In the genomic region with DNA sequence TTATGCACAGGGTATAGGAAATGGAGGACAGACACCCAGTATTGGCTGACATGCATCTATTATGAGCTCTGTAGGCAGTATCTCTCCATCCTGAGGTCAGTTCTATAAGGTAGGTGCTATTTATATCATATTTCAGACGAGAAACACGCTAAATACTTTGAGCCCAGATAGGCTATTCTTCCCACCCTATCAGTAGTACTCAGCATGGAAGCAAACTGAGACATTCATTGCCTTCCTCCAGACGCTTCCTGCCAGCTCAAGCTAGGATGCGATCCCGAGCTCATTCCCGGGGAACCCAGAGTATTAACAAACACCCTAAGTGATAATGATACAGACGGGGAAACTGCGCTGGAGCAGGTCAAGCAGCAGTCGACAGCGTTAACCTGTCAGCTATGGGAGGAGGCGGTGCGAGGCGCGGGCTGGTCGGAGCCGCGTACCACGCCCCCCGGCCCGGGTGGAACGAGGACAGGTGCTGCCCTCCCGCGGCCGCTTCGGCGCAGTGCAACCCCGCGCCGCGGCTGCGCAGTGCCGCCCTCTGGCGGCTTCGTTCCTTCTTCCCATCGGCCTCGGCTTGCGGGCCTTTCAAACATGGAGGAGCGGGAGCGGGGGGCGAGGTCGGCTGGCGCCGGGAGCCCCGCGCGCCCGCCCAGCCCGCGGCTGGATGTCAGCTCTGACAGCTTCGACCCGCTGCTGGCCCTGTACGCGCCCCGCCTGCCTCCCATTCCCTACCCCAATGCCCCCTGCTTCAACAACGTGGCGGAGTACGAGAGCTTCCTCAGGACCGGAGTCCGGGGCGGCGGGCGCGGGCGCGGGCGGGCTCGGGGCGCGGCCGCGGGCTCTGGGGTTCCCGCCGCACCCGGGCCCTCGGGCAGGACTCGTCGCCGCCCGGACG, we compare ENCODE assay signal across 1 cellular context.
TF ChIP-seq lines count a peak whose summit lies in the region.

A gene (plus strand): TSS at position 550 of the 892 bp plus-strand sequence. CDS start 39 bp downstream, at position 589.

TF ChIP-seq in WTC11, 78 proteins besides CTCF, POLR2A, EP300 and RAD21 (continued from another document):
- TF ChIP-seq, protein P1, sequence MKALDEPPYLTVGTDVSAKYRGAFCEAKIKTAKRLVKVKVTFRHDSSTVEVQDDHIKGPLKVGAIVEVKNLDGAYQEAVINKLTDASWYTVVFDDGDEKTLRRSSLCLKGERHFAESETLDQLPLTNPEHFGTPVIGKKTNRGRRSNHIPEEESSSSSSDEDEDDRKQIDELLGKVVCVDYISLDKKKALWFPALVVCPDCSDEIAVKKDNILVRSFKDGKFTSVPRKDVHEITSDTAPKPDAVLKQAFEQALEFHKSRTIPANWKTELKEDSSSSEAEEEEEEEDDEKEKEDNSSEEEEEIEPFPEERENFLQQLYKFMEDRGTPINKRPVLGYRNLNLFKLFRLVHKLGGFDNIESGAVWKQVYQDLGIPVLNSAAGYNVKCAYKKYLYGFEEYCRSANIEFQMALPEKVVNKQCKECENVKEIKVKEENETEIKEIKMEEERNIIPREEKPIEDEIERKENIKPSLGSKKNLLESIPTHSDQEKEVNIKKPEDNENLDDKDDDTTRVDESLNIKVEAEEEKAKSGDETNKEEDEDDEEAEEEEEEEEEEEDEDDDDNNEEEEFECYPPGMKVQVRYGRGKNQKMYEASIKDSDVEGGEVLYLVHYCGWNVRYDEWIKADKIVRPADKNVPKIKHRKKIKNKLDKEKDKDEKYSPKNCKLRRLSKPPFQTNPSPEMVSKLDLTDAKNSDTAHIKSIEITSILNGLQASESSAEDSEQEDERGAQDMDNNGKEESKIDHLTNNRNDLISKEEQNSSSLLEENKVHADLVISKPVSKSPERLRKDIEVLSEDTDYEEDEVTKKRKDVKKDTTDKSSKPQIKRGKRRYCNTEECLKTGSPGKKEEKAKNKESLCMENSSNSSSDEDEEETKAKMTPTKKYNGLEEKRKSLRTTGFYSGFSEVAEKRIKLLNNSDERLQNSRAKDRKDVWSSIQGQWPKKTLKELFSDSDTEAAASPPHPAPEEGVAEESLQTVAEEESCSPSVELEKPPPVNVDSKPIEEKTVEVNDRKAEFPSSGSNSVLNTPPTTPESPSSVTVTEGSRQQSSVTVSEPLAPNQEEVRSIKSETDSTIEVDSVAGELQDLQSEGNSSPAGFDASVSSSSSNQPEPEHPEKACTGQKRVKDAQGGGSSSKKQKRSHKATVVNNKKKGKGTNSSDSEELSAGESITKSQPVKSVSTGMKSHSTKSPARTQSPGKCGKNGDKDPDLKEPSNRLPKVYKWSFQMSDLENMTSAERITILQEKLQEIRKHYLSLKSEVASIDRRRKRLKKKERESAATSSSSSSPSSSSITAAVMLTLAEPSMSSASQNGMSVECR (CRISPR knock-in tag; IDR thresholded peaks at IDR 0.05; ENCODE audit: borderline replicate concordance), result peak; percentile 61; the same call in 1 of the 2 replicates
- TF ChIP-seq ETV6 (CRISPR knock-in tag; IDR thresholded peaks at IDR 0.05) (peak; percentile 95), PRRX2 (CRISPR knock-in tag; IDR thresholded peaks at IDR 0.05) (0 out of 2 replicates have a peak, but pooled peaks have one; percentile 35), ZNF138 (CRISPR knock-in tag; conservative IDR thresholded peaks at IDR 0.05) (0 out of 2 replicates have a peak, but pooled peaks have one; percentile 29)
- TF ChIP-seq, protein P2, sequence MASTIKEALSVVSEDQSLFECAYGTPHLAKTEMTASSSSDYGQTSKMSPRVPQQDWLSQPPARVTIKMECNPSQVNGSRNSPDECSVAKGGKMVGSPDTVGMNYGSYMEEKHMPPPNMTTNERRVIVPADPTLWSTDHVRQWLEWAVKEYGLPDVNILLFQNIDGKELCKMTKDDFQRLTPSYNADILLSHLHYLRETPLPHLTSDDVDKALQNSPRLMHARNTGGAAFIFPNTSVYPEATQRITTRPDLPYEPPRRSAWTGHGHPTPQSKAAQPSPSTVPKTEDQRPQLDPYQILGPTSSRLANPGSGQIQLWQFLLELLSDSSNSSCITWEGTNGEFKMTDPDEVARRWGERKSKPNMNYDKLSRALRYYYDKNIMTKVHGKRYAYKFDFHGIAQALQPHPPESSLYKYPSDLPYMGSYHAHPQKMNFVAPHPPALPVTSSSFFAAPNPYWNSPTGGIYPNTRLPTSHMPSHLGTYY (CRISPR knock-in tag; IDR thresholded peaks at IDR 0.05), result peak; percentile 62; the same call in 1 of the 2 replicates
- TF ChIP-seq, protein P3, sequence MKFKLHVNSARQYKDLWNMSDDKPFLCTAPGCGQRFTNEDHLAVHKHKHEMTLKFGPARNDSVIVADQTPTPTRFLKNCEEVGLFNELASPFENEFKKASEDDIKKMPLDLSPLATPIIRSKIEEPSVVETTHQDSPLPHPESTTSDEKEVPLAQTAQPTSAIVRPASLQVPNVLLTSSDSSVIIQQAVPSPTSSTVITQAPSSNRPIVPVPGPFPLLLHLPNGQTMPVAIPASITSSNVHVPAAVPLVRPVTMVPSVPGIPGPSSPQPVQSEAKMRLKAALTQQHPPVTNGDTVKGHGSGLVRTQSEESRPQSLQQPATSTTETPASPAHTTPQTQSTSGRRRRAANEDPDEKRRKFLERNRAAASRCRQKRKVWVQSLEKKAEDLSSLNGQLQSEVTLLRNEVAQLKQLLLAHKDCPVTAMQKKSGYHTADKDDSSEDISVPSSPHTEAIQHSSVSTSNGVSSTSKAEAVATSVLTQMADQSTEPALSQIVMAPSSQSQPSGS (CRISPR knock-in tag; IDR thresholded peaks at IDR 0.05; ENCODE audit: borderline replicate concordance, low read depth), result no peak
- TF ChIP-seq, protein P4, sequence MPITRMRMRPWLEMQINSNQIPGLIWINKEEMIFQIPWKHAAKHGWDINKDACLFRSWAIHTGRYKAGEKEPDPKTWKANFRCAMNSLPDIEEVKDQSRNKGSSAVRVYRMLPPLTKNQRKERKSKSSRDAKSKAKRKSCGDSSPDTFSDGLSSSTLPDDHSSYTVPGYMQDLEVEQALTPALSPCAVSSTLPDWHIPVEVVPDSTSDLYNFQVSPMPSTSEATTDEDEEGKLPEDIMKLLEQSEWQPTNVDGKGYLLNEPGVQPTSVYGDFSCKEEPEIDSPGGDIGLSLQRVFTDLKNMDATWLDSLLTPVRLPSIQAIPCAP (CRISPR knock-in tag; IDR thresholded peaks at IDR 0.05), result peak; percentile 27; the same call in 1 of the 2 replicates
- TF ChIP-seq, protein P5, sequence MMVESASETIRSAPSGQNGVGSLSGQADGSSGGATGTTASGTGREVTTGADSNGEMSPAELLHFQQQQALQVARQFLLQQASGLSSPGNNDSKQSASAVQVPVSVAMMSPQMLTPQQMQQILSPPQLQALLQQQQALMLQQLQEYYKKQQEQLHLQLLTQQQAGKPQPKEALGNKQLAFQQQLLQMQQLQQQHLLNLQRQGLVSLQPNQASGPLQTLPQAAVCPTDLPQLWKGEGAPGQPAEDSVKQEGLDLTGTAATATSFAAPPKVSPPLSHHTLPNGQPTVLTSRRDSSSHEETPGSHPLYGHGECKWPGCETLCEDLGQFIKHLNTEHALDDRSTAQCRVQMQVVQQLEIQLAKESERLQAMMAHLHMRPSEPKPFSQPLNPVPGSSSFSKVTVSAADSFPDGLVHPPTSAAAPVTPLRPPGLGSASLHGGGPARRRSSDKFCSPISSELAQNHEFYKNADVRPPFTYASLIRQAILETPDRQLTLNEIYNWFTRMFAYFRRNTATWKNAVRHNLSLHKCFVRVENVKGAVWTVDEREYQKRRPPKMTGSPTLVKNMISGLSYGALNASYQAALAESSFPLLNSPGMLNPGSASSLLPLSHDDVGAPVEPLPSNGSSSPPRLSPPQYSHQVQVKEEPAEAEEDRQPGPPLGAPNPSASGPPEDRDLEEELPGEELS (CRISPR knock-in tag; IDR thresholded peaks at IDR 0.05), result 0 out of 2 replicates have a peak, but pooled peaks have one; percentile 27
- TF ChIP-seq, protein P6, sequence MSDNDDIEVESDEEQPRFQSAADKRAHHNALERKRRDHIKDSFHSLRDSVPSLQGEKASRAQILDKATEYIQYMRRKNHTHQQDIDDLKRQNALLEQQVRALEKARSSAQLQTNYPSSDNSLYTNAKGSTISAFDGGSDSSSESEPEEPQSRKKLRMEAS (CRISPR knock-in tag; IDR thresholded peaks at IDR 0.05), result peak; percentile 56; the same call in 1 of the 2 replicates
